In genomic region chr7:18859331-18859730, GRCh38 we compare ENCODE assay signal across 19 cellular contexts.
DNase-seq lines count a peak whose midpoint lies in the region; ATAC-seq, FAIRE-seq and TF ChIP-seq lines count a peak whose summit lies in the region.
"Had no signal": no experiment of that assay in that cellular context is flagged by ENCODE, and none has a peak within 500 bp of the region (broad histone marks: within the 10 kb centered on the region; RNA-seq: fewer than 3 reads in every experiment).

No MANE protein-coding gene starts in this region.

- peaks cover 7% of the 10 kb centered on the region for H3K4me1 Mint-ChIP-seq in activated T-cell treated with anti-CD3 and anti-CD28 coated beads, Interleukin-2, amount 50 U/mL, for 72 hours (ENCODE audit: low read depth)

- no peaks in the 10 kb centered on the region for H3K36me3 ChIP-seq in kidney (ENCODE audit: control insufficient read depth in 1 of 2, insufficient read depth in 2 of 2, low read length in 2 of 2)
- H3K36me3 ChIP-seq: heart left ventricle, vagina had no signal

- peak overlapping the region in 1 of 2 donors; percentile 13 for H3K4me3 Mint-ChIP-seq in activated T-cell treated with anti-CD3 and anti-CD28 coated beads, Interleukin-2, amount 50 U/mL, for 72 hours
- H3K4me3 Mint-ChIP-seq: CD8-positive, alpha-beta T cell; effector memory CD8-positive, alpha-beta T cell had no signal

- no peak for FAIRE-seq in kidney (lab: Jason Lieb, UNC)

- intact Hi-C loops in kidney (cut with DNase I): no loop called here

- DNase-seq in activated T-cell treated with anti-CD3 and anti-CD28 coated beads, Interleukin-2, amount 50 U/mL, for 72 hours: no peak
- DNase-seq in activated T-cell treated with anti-CD3 and anti-CD28 coated beads for 4 hours (no peak), LHCN-M2 (ENCODE audit: low read depth) (peak; percentile 41), astrocyte of the cerebellum (ENCODE audit: low read depth) (peak; percentile 60), skeletal muscle cell (ENCODE audit: low read depth) (peak; percentile 62), kidney (no peak), amygdala (lab: John Stamatoyannopoulos, UW) (no peak), NOMO-1 (lab: John Stamatoyannopoulos, UW; ENCODE audit: unreplicated experiment in 2 of 2) (no peak)
- DNase-seq: amniotic stem cell; CD8-positive, alpha-beta T cell; DMS53; effector memory CD8-positive, alpha-beta T cell; heart left ventricle; NCI-H2029; NCI-H510A; stimulated activated CD4-positive, alpha-beta T cell treated with anti-CD3 and anti-CD28 coated beads, Interleukin-12 subunit alpha, Interleukin-12 subunit beta, amount 100 ng/mL, for 4 hours; stimulated activated CD8-positive, alpha-beta memory T cell treated with anti-CD3 and anti-CD28 coated beads, Interleukin-4, amount 100 ng/mL, for 48 hours had no signal

- in situ Hi-C loops in astrocyte of the cerebellum (cut with HindIII; ENCODE audit: low sequenced_read_pairs): no loop called here

- peak; percentile 65 to 74 for ATAC-seq in activated T-cell treated with anti-CD3 and anti-CD28 coated beads, Interleukin-2, amount 50 U/mL, for 72 hours (replicated peaks in 1 of 2)
- ATAC-seq: CD8-positive, alpha-beta T cell; effector memory CD8-positive, alpha-beta T cell; heart left ventricle had no signal

- H3K9me3 Mint-ChIP-seq in activated T-cell treated with anti-CD3 and anti-CD28 coated beads, Interleukin-2, amount 50 U/mL, for 72 hours: peaks cover 2 to 6% of the 10 kb centered on the region in 2 donors
- H3K9me3 Mint-ChIP-seq: CD8-positive, alpha-beta T cell had no signal

- peak overlapping the region; percentile 77 for H3K27ac Mint-ChIP-seq in activated T-cell treated with anti-CD3 and anti-CD28 coated beads, Interleukin-2, amount 50 U/mL, for 72 hours
- H3K27ac Mint-ChIP-seq: CD8-positive, alpha-beta T cell; effector memory CD8-positive, alpha-beta T cell had no signal

- H3K9ac ChIP-seq in kidney (ENCODE audit: low read length in 2 of 2): no peak overlapping the region

- H3K4me3 ChIP-seq in astrocyte of the cerebellum (ENCODE audit: low read depth, low read length): no peak overlapping the region
- H3K4me3 ChIP-seq in skeletal muscle cell (ENCODE audit: low read depth, low read length): no peak overlapping the region
- H3K4me3 ChIP-seq in kidney (ENCODE audit: low read length in 2 of 2): no peak overlapping the region
- H3K4me3 ChIP-seq: heart left ventricle, vagina had no signal

- H3K27ac ChIP-seq in kidney (ENCODE audit: low read depth in 2 of 2, low read length in 2 of 2): no peak overlapping the region
- H3K27ac ChIP-seq: heart left ventricle, HL-60, vagina had no signal

- H3K27me3 Mint-ChIP-seq in activated T-cell treated with anti-CD3 and anti-CD28 coated beads, Interleukin-2, amount 50 U/mL, for 72 hours (ENCODE audit: low read depth): no peaks in the 10 kb centered on the region
- H3K27me3 Mint-ChIP-seq: effector memory CD8-positive, alpha-beta T cell had no signal

- H3K9me3 ChIP-seq in kidney (ENCODE audit: control insufficient read depth in 1 of 2, low read length in 2 of 2): no peaks in the 10 kb centered on the region
- H3K9me3 ChIP-seq: heart left ventricle, vagina had no signal

- peaks cover 0 to 5% of the 10 kb centered on the region in 2 donors for H3K36me3 Mint-ChIP-seq in activated T-cell treated with anti-CD3 and anti-CD28 coated beads, Interleukin-2, amount 50 U/mL, for 72 hours (ENCODE audit: insufficient read depth in 2 of 2)
- H3K36me3 Mint-ChIP-seq: CD8-positive, alpha-beta T cell had no signal

- no peaks in the 10 kb centered on the region for H3K4me1 ChIP-seq in kidney (ENCODE audit: control insufficient read depth in 1 of 2, insufficient read depth in 1 of 2, low read depth in 1 of 2, low read length in 2 of 2)
- H3K4me1 ChIP-seq: heart left ventricle, vagina had no signal

- no peak for TF ChIP-seq CTCF in astrocyte of the cerebellum (IDR thresholded peaks at IDR 0.05; ENCODE audit: low read depth, low read length, missing control alignments)
- no peak for TF ChIP-seq CTCF in kidney (IDR thresholded peaks at IDR 0.05; ENCODE audit: borderline replicate concordance, extremely low read depth, insufficient read depth)

Comparison
In these comparisons a context has a peak if more than half of its experiments do, and no peak if none do; other contexts are left out.
1. DNase-seq: peak in LHCN-M2 (single experiment), astrocyte of the cerebellum (single experiment) and skeletal muscle cell (single experiment); none in activated T-cell treated with anti-CD3 and anti-CD28 coated beads, Interleukin-2, amount 50 U/mL, for 72 hours (0 of 2), activated T-cell treated with anti-CD3 and anti-CD28 coated beads for 4 hours (single experiment), kidney (single experiment), amygdala (0 of 56) and NOMO-1 (0 of 2).